17 cellular contexts compared by ENCODE assay signal in the genomic region with DNA sequence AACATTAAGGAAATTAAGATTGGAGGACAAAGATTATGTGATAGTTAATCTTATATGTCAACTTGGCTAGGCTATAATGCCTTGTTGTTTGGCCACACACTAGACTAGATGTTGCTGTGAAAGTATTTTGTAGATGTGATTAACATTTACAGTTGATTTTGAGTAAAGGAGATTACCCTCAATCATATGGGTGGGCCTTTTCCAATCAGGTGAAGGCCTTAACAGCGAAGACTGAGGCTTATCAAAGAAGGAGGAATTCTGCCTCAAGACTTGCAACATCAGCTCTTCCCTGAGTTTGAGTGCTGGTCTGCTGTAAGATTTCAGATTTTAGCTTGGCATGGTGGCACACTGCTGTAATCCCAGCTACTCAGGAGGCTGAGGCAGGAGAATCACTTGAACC.
DNase-seq lines count a peak whose midpoint lies in the region; ATAC-seq, FAIRE-seq and TF ChIP-seq lines count a peak whose summit lies in the region.
"Had no signal": no experiment of that assay in that cellular context is flagged by ENCODE, and none has a peak within 500 bp of the region (broad histone marks: within the 10 kb centered on the region; RNA-seq: fewer than 3 reads in every experiment).

No MANE protein-coding gene starts in this region.

- no peak overlapping the region for H3K4me2 ChIP-seq in astrocyte (ENCODE audit: low read length)
- no peak overlapping the region for H3K4me2 ChIP-seq in endothelial cell of umbilical vein (ENCODE audit: insufficient read depth, low read length)
- H3K4me2 ChIP-seq: GM23338 had no signal

- FAIRE-seq in astrocyte (lab: Jason Lieb, UNC) (peak; percentile 41), endothelial cell of umbilical vein (lab: Jason Lieb, UNC) (peak; percentile 40)
- FAIRE-seq: G401.6, GM12878, H54 had no signal

- H3K4me1 Mint-ChIP-seq in astrocyte (ENCODE audit: low read depth, unreplicated experiment), result peaks cover 6% of the 10 kb centered on the region

- H3K79me2 ChIP-seq in astrocyte (ENCODE audit: insufficient read depth, low read length), result no peaks in the 10 kb centered on the region
- H3K79me2 ChIP-seq in endothelial cell of umbilical vein (ENCODE audit: control insufficient read depth, insufficient read depth, low read length), result no peaks in the 10 kb centered on the region

- dilution Hi-C loops in endothelial cell of umbilical vein (cut with MboI; ENCODE audit: extremely low pct_ligation_motif_present, low sequenced_read_pairs), result no loop called here

- TF ChIP-seq CTCF in HEK293 (tag by site-specific recombination; IDR thresholded peaks at IDR 0.05) (no peak), astrocyte (IDR thresholded peaks at IDR 0.05; ENCODE audit: insufficient read depth, low read depth, low read length) (no peak), endothelial cell of umbilical vein (IDR thresholded peaks at IDR 0.05; ENCODE audit: extremely low read depth in 1 of 2, insufficient read depth in 1 of 2, low read depth in 1 of 2, low read length in 2 of 2) (no peak)

- no peaks in the 10 kb centered on the region for H3K9me1 ChIP-seq in endothelial cell of umbilical vein (replicated peaks; ENCODE audit: control insufficient read depth, extremely low read depth, insufficient read depth, low read length)

- no peak for TF ChIP-seq POLR2A in endothelial cell of umbilical vein (IDR thresholded peaks at IDR 0.05; ENCODE audit: low read depth, low read length)

- H3K4me3 ChIP-seq in HEK293 (ENCODE audit: low read depth, low read length) (no peak overlapping the region), astrocyte (ENCODE audit: insufficient read depth, low read depth, low read length) (no peak overlapping the region), endothelial cell of umbilical vein (replicated peaks in 1 of 3; ENCODE audit: insufficient read depth in 1 of 3, low read depth in 1 of 3, low read length in 3 of 3) (no peak overlapping the region)
- H3K4me3 ChIP-seq: GM12878, GM23338, HAP-1 had no signal

- ATAC-seq in GM18870 (IDR thresholded peaks at IDR 0.05; ENCODE audit: unreplicated experiment), result no peak
- ATAC-seq: GM12878, GM23338 had no signal

- no peaks in the 10 kb centered on the region for H3K36me3 Mint-ChIP-seq in astrocyte (ENCODE audit: low read depth, unreplicated experiment)
- H3K36me3 Mint-ChIP-seq: CD4-positive, alpha-beta memory T cell had no signal

- H3K9me3 Mint-ChIP-seq in astrocyte (ENCODE audit: unreplicated experiment), result peaks cover 1% of the 10 kb centered on the region
- H3K9me3 Mint-ChIP-seq: CD4-positive, alpha-beta memory T cell; GM23338 had no signal

- H4K20me1 ChIP-seq in astrocyte (ENCODE audit: insufficient read depth, low read length) (no peaks in the 10 kb centered on the region), endothelial cell of umbilical vein (replicated peaks; ENCODE audit: control insufficient read depth, extremely low read depth, insufficient read depth, low read length) (no peaks in the 10 kb centered on the region)

- H3K27me3 ChIP-seq in astrocyte (ENCODE audit: insufficient read depth, low read length) (no peaks in the 10 kb centered on the region), endothelial cell of umbilical vein (ENCODE audit: control insufficient read depth in 2 of 2, insufficient read depth in 2 of 2, low read length in 2 of 2) (no peaks in the 10 kb centered on the region)

- no peak overlapping the region for H3K27ac Mint-ChIP-seq in astrocyte (ENCODE audit: unreplicated experiment)
- H3K27ac Mint-ChIP-seq: GM23338 had no signal

- H3K9me3 ChIP-seq in HEK293 (ENCODE audit: control insufficient read depth, insufficient read depth, low read depth, low read length) (no peaks in the 10 kb centered on the region), astrocyte (ENCODE audit: insufficient read depth, low read depth, low read length) (no peaks in the 10 kb centered on the region), endothelial cell of umbilical vein (replicated peaks; ENCODE audit: control insufficient read depth, insufficient read depth, low read length) (no peaks in the 10 kb centered on the region)
- H3K9me3 ChIP-seq: HAP-1 had no signal

- BruUV-seq in endothelial cell of umbilical vein (replicated peaks; lab: Mats Ljungman, UMichigan), result no TSS peak

- CTCF ChIA-PET in HEK293 (lab: Yijun Ruan, JAX), result interaction anchor here (0.6 to 2.9 kb wide), 6 partner anchors 10 to 319 kb away, joined by 3 to 29 read pairs (median 11); no protein-coding TSS in a partner anchor
- CTCF ChIA-PET in endothelial cell of umbilical vein (lab: Charles Lee), result interaction anchor here (0.7 to 6.3 kb wide), 6 partner anchors 24 to 546 kb away, joined by 3 to 89 read pairs (median 38); no protein-coding TSS in a partner anchor

- H3K27ac ChIP-seq in HEK293 (ENCODE audit: extremely low read depth, low read depth, low read length) (no peak overlapping the region), astrocyte (ENCODE audit: low read depth, low read length) (no peak overlapping the region), endothelial cell of umbilical vein (ENCODE audit: insufficient read depth, low read depth, low read length) (no peak overlapping the region)

- DNase-seq in astrocyte (ENCODE audit: low read depth), result no peak
- no peak for DNase-seq in endothelial cell of umbilical vein (ENCODE audit: low read depth, low spot score)
- no peak for DNase-seq in NAMALWA (ENCODE audit: low spot score)
- DNase-seq in activated effector memory CD4-positive, alpha-beta T cell treated with Interleukin-2 at 50 U/mL for 16 hours, result no peak
- DNase-seq: C1 segment of cervical spinal cord; Calu3; CD4-positive, alpha-beta memory T cell; COR-L47; DMS153; DND-41 had no signal

- H2AFZ ChIP-seq in astrocyte (ENCODE audit: low read depth, low read length) (no peak overlapping the region), endothelial cell of umbilical vein (ENCODE audit: low read depth, low read length) (no peak overlapping the region)
- H2AFZ ChIP-seq: GM23338 had no signal

- intact Hi-C loops in endothelial cell of umbilical vein (cut with micrococcal nuclease), result loop anchor here (2.0 kb wide), 1 partner anchor 249 kb away; no protein-coding TSS in a partner anchor

- H3K9ac ChIP-seq in astrocyte (ENCODE audit: low read length), result no peak overlapping the region
- H3K9ac ChIP-seq in endothelial cell of umbilical vein (replicated peaks; ENCODE audit: extremely low read depth, insufficient read depth, low read length), result no peak overlapping the region

- POLR2A ChIA-PET in HEK293 (lab: Yijun Ruan, JAX), result no interaction called here
- POLR2A ChIA-PET in endothelial cell of umbilical vein (lab: Charles Lee), result no interaction called here

- H3K27me3 Mint-ChIP-seq in astrocyte (ENCODE audit: low read depth, unreplicated experiment), result peaks cover 7% of the 10 kb centered on the region

- no peaks in the 10 kb centered on the region for H3K36me3 ChIP-seq in HEK293 (ENCODE audit: control insufficient read depth in 2 of 2, insufficient read depth in 1 of 2, low read length in 2 of 2)
- no peaks in the 10 kb centered on the region for H3K36me3 ChIP-seq in astrocyte (ENCODE audit: insufficient read depth, low read length)
- no peaks in the 10 kb centered on the region for H3K36me3 ChIP-seq in endothelial cell of umbilical vein (ENCODE audit: control insufficient read depth in 2 of 2, extremely low read depth in 1 of 2, insufficient read depth in 2 of 2, low read length in 2 of 2)
- H3K36me3 ChIP-seq: HAP-1 had no signal

- H3K4me1 ChIP-seq in HEK293 (ENCODE audit: control insufficient read depth, insufficient read depth, low read length), result peaks cover 2% of the 10 kb centered on the region; the same call in 1 of the 2 replicates
- H3K4me1 ChIP-seq in astrocyte (ENCODE audit: insufficient read depth, low read length), result peaks cover 8% of the 10 kb centered on the region
- H3K4me1 ChIP-seq in endothelial cell of umbilical vein (ENCODE audit: control insufficient read depth, extremely low read depth, insufficient read depth, low read length), result peaks cover 18% of the 10 kb centered on the region

- no peak overlapping the region for H3K4me3 Mint-ChIP-seq in astrocyte (ENCODE audit: unreplicated experiment)
- H3K4me3 Mint-ChIP-seq: CD4-positive, alpha-beta memory T cell; GM23338 had no signal

TF ChIP-seq in HEK293, 187 proteins besides CTCF, POLR2A, EP300 and RAD21 (continues in another document):
- peak; percentile 93 for TF ChIP-seq ZNF10 (tag by site-specific recombination; IDR thresholded peaks at IDR 0.05)

TF ChIP-seq in endothelial cell of umbilical vein, 7 proteins besides CTCF, POLR2A, EP300 and RAD21:
- TF ChIP-seq, protein P1, sequence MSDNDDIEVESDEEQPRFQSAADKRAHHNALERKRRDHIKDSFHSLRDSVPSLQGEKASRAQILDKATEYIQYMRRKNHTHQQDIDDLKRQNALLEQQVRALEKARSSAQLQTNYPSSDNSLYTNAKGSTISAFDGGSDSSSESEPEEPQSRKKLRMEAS (IDR thresholded peaks at IDR 0.05; ENCODE audit: insufficient read depth, insufficient read length), result no peak
- TF ChIP-seq GATA2 (IDR thresholded peaks at IDR 0.05; ENCODE audit: insufficient read depth, insufficient read length, low read depth, low read length) (no peak), FOS (IDR thresholded peaks at IDR 0.05; ENCODE audit: borderline replicate concordance, insufficient read depth, low read length) (no peak), EZH2 (IDR thresholded peaks at IDR 0.05; ENCODE audit: borderline replicate concordance, low read depth, low read length, severe bottlenecking) (no peak), JUN (IDR thresholded peaks at IDR 0.05; ENCODE audit: borderline replicate concordance, insufficient read depth, insufficient read length, low read depth) (no peak), MYC (IDR thresholded peaks at IDR 0.05; ENCODE audit: low read depth, low read length) (no peak), POLR2AphosphoS5 (IDR thresholded peaks at IDR 0.05; ENCODE audit: insufficient read depth, low read depth, low read length) (no peak)
